Comparison of ENCODE assay signal across 1 cellular context in genomic region chr1:209748620-209749019, GRCh38.
TF ChIP-seq lines count a peak whose summit lies in the region.

No MANE protein-coding gene starts in this region.

TF ChIP-seq in SK-N-SH, 30 proteins besides CTCF, POLR2A, EP300 and RAD21:
- TF ChIP-seq GATA2 (CRISPR knock-in tag; IDR thresholded peaks at IDR 0.05) (no peak), CHD2 (IDR thresholded peaks at IDR 0.05; ENCODE audit: low read length, partially characterized antibody) (no peak), MEF2A (IDR thresholded peaks at IDR 0.05; ENCODE audit: borderline replicate concordance, low read depth) (no peak), EZH2phosphoT487 (IDR thresholded peaks at IDR 0.05; ENCODE audit: borderline replicate concordance, low read depth) (no peak), NRF1 (IDR thresholded peaks at IDR 0.05; ENCODE audit: low read depth, low read length) (no peak), USF1 (IDR thresholded peaks at IDR 0.05; ENCODE audit: borderline replicate concordance, low read depth) (no peak), TAF1 (IDR thresholded peaks at IDR 0.05; ENCODE audit: borderline replicate concordance, low read depth, low read length) (no peak), RCOR1 (IDR thresholded peaks at IDR 0.05; ENCODE audit: low read length) (no peak), ELF1 (IDR thresholded peaks at IDR 0.05) (no peak)
- TF ChIP-seq, protein P1, sequence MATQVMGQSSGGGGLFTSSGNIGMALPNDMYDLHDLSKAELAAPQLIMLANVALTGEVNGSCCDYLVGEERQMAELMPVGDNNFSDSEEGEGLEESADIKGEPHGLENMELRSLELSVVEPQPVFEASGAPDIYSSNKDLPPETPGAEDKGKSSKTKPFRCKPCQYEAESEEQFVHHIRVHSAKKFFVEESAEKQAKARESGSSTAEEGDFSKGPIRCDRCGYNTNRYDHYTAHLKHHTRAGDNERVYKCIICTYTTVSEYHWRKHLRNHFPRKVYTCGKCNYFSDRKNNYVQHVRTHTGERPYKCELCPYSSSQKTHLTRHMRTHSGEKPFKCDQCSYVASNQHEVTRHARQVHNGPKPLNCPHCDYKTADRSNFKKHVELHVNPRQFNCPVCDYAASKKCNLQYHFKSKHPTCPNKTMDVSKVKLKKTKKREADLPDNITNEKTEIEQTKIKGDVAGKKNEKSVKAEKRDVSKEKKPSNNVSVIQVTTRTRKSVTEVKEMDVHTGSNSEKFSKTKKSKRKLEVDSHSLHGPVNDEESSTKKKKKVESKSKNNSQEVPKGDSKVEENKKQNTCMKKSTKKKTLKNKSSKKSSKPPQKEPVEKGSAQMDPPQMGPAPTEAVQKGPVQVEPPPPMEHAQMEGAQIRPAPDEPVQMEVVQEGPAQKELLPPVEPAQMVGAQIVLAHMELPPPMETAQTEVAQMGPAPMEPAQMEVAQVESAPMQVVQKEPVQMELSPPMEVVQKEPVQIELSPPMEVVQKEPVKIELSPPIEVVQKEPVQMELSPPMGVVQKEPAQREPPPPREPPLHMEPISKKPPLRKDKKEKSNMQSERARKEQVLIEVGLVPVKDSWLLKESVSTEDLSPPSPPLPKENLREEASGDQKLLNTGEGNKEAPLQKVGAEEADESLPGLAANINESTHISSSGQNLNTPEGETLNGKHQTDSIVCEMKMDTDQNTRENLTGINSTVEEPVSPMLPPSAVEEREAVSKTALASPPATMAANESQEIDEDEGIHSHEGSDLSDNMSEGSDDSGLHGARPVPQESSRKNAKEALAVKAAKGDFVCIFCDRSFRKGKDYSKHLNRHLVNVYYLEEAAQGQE (IDR thresholded peaks at IDR 0.05; ENCODE audit: low read depth, low read length) = no peak
- TF ChIP-seq, protein P2, sequence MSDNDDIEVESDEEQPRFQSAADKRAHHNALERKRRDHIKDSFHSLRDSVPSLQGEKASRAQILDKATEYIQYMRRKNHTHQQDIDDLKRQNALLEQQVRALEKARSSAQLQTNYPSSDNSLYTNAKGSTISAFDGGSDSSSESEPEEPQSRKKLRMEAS (IDR thresholded peaks at IDR 0.05; ENCODE audit: low read depth) = no peak
